ENCODE assay signal across 1 cellular context in the genomic region with DNA sequence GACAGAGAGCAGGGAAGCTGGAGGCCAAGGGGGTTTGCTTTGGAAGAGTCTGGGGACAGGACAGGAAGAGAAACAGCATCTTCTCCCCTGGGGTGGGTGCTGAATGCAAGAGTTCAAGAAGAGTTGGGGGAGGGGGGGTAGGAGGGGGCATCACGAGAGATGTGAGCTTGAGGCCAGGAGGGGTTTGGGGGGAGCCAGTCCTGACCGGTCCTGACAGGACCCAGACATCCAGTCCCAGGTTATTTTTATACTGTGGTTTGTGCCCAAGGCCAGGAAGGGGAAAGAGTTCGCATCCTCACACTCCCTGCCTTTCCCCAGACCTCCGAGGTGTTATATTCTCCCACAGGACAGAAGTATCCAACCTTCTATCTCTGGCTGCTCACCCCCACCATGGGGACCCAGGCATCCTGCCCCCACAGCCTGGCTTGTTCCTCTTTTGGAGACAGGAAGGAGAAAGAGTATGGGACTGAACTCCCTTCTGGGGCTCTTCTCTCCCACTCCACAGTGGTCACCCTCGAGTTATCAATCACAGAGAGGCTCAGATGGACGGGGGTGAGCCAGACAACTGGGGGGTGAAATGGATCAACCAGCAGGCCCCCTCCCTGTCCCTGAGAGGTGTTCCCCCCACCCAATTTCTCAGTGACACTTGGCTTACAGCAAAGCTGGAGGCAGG.
TF ChIP-seq lines count a peak whose summit lies in the region.

No MANE protein-coding gene starts in this region.

TF ChIP-seq in GM23338, 12 proteins besides CTCF, POLR2A, EP300 and RAD21 (continued from another document):
- TF ChIP-seq, protein P1, sequence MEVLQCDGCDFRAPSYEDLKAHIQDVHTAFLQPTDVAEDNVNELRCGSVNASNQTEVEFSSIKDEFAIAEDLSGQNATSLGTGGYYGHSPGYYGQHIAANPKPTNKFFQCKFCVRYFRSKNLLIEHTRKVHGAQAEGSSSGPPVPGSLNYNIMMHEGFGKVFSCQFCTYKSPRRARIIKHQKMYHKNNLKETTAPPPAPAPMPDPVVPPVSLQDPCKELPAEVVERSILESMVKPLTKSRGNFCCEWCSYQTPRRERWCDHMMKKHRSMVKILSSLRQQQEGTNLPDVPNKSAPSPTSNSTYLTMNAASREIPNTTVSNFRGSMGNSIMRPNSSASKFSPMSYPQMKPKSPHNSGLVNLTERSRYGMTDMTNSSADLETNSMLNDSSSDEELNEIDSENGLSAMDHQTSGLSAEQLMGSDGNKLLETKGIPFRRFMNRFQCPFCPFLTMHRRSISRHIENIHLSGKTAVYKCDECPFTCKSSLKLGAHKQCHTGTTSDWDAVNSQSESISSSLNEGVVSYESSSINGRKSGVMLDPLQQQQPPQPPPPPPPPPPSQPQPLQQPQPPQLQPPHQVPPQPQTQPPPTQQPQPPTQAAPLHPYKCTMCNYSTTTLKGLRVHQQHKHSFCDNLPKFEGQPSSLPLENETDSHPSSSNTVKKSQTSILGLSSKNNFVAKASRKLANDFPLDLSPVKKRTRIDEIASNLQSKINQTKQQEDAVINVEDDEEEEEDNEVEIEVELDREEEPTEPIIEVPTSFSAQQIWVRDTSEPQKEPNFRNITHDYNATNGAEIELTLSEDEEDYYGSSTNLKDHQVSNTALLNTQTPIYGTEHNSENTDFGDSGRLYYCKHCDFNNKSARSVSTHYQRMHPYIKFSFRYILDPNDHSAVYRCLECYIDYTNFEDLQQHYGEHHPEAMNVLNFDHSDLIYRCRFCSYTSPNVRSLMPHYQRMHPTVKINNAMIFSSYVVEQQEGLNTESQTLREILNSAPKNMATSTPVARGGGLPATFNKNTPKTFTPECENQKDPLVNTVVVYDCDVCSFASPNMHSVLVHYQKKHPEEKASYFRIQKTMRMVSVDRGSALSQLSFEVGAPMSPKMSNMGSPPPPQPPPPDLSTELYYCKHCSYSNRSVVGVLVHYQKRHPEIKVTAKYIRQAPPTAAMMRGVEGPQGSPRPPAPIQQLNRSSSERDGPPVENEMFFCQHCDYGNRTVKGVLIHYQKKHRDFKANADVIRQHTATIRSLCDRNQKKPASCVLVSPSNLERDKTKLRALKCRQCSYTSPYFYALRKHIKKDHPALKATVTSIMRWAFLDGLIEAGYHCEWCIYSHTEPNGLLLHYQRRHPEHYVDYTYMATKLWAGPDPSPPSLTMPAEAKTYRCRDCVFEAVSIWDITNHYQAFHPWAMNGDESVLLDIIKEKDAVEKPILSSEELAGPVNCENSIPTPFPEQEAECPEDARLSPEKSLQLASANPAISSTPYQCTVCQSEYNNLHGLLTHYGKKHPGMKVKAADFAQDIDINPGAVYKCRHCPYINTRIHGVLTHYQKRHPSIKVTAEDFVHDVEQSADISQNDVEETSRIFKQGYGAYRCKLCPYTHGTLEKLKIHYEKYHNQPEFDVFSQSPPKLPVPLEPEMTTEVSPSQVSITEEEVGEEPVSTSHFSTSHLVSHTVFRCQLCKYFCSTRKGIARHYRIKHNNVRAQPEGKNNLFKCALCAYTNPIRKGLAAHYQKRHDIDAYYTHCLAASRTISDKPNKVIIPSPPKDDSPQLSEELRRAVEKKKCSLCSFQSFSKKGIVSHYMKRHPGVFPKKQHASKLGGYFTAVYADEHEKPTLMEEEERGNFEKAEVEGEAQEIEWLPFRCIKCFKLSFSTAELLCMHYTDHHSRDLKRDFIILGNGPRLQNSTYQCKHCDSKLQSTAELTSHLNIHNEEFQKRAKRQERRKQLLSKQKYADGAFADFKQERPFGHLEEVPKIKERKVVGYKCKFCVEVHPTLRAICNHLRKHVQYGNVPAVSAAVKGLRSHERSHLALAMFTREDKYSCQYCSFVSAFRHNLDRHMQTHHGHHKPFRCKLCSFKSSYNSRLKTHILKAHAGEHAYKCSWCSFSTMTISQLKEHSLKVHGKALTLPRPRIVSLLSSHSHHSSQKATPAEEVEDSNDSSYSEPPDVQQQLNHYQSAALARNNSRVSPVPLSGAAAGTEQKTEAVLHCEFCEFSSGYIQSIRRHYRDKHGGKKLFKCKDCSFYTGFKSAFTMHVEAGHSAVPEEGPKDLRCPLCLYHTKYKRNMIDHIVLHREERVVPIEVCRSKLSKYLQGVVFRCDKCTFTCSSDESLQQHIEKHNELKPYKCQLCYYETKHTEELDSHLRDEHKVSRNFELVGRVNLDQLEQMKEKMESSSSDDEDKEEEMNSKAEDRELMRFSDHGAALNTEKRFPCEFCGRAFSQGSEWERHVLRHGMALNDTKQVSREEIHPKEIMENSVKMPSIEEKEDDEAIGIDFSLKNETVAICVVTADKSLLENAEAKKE (CRISPR knock-in tag; IDR thresholded peaks at IDR 0.05), result no peak
- no peak for TF ChIP-seq EZH2phosphoT487 (IDR thresholded peaks at IDR 0.05; ENCODE audit: unreplicated experiment)
- TF ChIP-seq, protein P2, sequence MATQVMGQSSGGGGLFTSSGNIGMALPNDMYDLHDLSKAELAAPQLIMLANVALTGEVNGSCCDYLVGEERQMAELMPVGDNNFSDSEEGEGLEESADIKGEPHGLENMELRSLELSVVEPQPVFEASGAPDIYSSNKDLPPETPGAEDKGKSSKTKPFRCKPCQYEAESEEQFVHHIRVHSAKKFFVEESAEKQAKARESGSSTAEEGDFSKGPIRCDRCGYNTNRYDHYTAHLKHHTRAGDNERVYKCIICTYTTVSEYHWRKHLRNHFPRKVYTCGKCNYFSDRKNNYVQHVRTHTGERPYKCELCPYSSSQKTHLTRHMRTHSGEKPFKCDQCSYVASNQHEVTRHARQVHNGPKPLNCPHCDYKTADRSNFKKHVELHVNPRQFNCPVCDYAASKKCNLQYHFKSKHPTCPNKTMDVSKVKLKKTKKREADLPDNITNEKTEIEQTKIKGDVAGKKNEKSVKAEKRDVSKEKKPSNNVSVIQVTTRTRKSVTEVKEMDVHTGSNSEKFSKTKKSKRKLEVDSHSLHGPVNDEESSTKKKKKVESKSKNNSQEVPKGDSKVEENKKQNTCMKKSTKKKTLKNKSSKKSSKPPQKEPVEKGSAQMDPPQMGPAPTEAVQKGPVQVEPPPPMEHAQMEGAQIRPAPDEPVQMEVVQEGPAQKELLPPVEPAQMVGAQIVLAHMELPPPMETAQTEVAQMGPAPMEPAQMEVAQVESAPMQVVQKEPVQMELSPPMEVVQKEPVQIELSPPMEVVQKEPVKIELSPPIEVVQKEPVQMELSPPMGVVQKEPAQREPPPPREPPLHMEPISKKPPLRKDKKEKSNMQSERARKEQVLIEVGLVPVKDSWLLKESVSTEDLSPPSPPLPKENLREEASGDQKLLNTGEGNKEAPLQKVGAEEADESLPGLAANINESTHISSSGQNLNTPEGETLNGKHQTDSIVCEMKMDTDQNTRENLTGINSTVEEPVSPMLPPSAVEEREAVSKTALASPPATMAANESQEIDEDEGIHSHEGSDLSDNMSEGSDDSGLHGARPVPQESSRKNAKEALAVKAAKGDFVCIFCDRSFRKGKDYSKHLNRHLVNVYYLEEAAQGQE (IDR thresholded peaks at IDR 0.05; ENCODE audit: unreplicated experiment), result no peak
- no peak for TF ChIP-seq NANOG (IDR thresholded peaks at IDR 0.05; ENCODE audit: borderline replicate concordance)
- TF ChIP-seq ZNF331 (CRISPR knock-in tag; IDR thresholded peaks at IDR 0.05; ENCODE audit: low read depth), result no peak
- no peak for TF ChIP-seq ZNF114 (CRISPR knock-in tag; IDR thresholded peaks at IDR 0.05)
- TF ChIP-seq JUNB (IDR thresholded peaks at IDR 0.05; ENCODE audit: unreplicated experiment), result no peak
- no peak for TF ChIP-seq CREB1 (CRISPR knock-in tag; IDR thresholded peaks at IDR 0.05; ENCODE audit: low read depth)
